Comparison of ENCODE assay signal across 19 cellular contexts in genomic region chr3:17973559-17973906, GRCh38.
DNase-seq lines count a peak whose midpoint lies in the region; ATAC-seq, FAIRE-seq and TF ChIP-seq lines count a peak whose summit lies in the region.
"Had no signal": no experiment of that assay in that cellular context is flagged by ENCODE, and none has a peak within 500 bp of the region (broad histone marks: within the 10 kb centered on the region; RNA-seq: fewer than 3 reads in every experiment).

No MANE protein-coding gene starts in this region.

- DNase-seq in A549 (ENCODE audit: low read depth in 1 of 2, low spot score in 1 of 2): peak in 1 of 2 experiments; percentile 53
- peak; percentile 12 for DNase-seq in kidney epithelial cell (ENCODE audit: low read depth)
- DNase-seq in progenitor cell of endocrine pancreas (ENCODE audit: low spot score, unreplicated experiment): no peak
- DNase-seq in SK-N-DZ (ENCODE audit: low spot score): no peak
- DNase-seq in GM13976 (ENCODE audit: low spot score): no peak
- DNase-seq in D721Med (ENCODE audit: insufficient read length, low spot score): no peak
- DNase-seq: C1 segment of cervical spinal cord, EL, HFFc6, NCI-H2029, NCI-H2171, NCI-H446 had no signal

- no peaks in the 10 kb centered on the region for H3K36me3 Mint-ChIP-seq in progenitor cell of endocrine pancreas (ENCODE audit: insufficient read depth)

- H3K9me3 ChIP-seq in A549: no peaks in the 10 kb centered on the region
- H3K9me3 ChIP-seq in KOPT-K1 (ENCODE audit: insufficient read depth, low read length, poor library complexity, severe bottlenecking): no peaks in the 10 kb centered on the region

- no peak for FAIRE-seq in A549 (lab: Jason Lieb, UNC)
- no peak for FAIRE-seq in D721Med (lab: Jason Lieb, UNC)
- FAIRE-seq: H1 had no signal

- H3K4me3 ChIP-seq in A549 (peak overlapping the region; percentile 1; the same call in 1 of the 3 replicates), kidney epithelial cell (ENCODE audit: low read depth, low read length) (no peak overlapping the region)
- H3K4me3 ChIP-seq: SK-N-MC had no signal

- CTCF ChIA-PET in A549 (lab: Yijun Ruan, JAX): no interaction called here

- TF ChIP-seq EP300 in A549 (IDR thresholded peaks at IDR 0.05): no peak

- TF ChIP-seq POLR2A in A549 (IDR thresholded peaks at IDR 0.05; ENCODE audit: low read length): no peak

- POLR2A ChIA-PET in A549 (lab: Yijun Ruan, JAX): no interaction called here

- H3K4me3 Mint-ChIP-seq in progenitor cell of endocrine pancreas (ENCODE audit: low read depth): peak overlapping the region; percentile 27
- H3K4me3 Mint-ChIP-seq: HFFc6, IgD-negative memory B cell had no signal

- H3K27ac Mint-ChIP-seq in progenitor cell of endocrine pancreas: peak overlapping the region; percentile 96
- H3K27ac Mint-ChIP-seq: HFFc6, IgD-negative memory B cell had no signal

- ATAC-seq in A549: peak in 1 of 2 experiments; percentile 64; a peak in 3 of 6 replicates
- ATAC-seq in HG03159 (IDR thresholded peaks at IDR 0.05; ENCODE audit: unreplicated experiment): no peak
- ATAC-seq: Panc1, Right ventricle myocardium inferior had no signal

- H3K4me1 Mint-ChIP-seq in progenitor cell of endocrine pancreas (ENCODE audit: low read depth): peaks cover 31% of the 10 kb centered on the region
- H3K4me1 Mint-ChIP-seq: IgD-negative memory B cell had no signal

- no peaks in the 10 kb centered on the region for H3K9me3 Mint-ChIP-seq in progenitor cell of endocrine pancreas (ENCODE audit: low read depth)
- H3K9me3 Mint-ChIP-seq: HFFc6 had no signal

- peaks cover 17% of the 10 kb centered on the region for H3K4me1 ChIP-seq in A549

- H3K27me3 ChIP-seq in kidney epithelial cell (ENCODE audit: control insufficient read depth, insufficient read depth, low read length): no peaks in the 10 kb centered on the region

- peak overlapping the region; percentile 70 for H3K4me2 ChIP-seq in A549

- no peaks in the 10 kb centered on the region for H3K36me3 ChIP-seq in KOPT-K1 (ENCODE audit: insufficient read depth, low read length)
- no peaks in the 10 kb centered on the region for H3K36me3 ChIP-seq in kidney epithelial cell (ENCODE audit: control insufficient read depth, insufficient read depth, low read length)

- H3K27ac ChIP-seq in A549 (0 out of 6 replicates have a peak overlapping the region, but pooled peaks of 1 of the 2 experiments have one; percentile 3), KOPT-K1 (ENCODE audit: low read depth, low read length, poor library complexity, severe bottlenecking) (peak overlapping the region; percentile 97)
- H3K27ac ChIP-seq: SK-N-MC had no signal

- WGBS in A549 (ENCODE audit: missing lambda C conversion rate): 8% methylated on average over 5 of the region's 5 CpGs

- in situ Hi-C loops in GM13976 (cut with MboI; ENCODE audit: low sequenced_read_pairs, unreplicated experiment): no loop called here

- TF ChIP-seq CTCF in A549 (IDR thresholded peaks at IDR 0.05): no peak
- no peak for TF ChIP-seq CTCF in kidney epithelial cell (IDR thresholded peaks at IDR 0.05; ENCODE audit: insufficient read depth, low read length, poor library complexity, severe bottlenecking)
- TF ChIP-seq CTCF in progenitor cell of endocrine pancreas (IDR thresholded peaks at IDR 0.05; ENCODE audit: unreplicated experiment): no peak
- no peak for TF ChIP-seq CTCF in GM13976 (IDR thresholded peaks at IDR 0.05; ENCODE audit: borderline replicate concordance, control extremely low read depth, extremely low read depth, insufficient read depth, missing control alignments)
- TF ChIP-seq CTCF in D721Med (IDR thresholded peaks at IDR 0.05; ENCODE audit: insufficient read depth, missing control alignments): no peak

- no peaks in the 10 kb centered on the region for H3K27me3 Mint-ChIP-seq in progenitor cell of endocrine pancreas

- no peak for TF ChIP-seq RAD21 in A549 (conservative IDR thresholded peaks at IDR 0.05 in 1 of 2, IDR thresholded peaks at IDR 0.05 in 1 of 2)

TF ChIP-seq in A549, 52 proteins besides CTCF, POLR2A, EP300 and RAD21:
- TF ChIP-seq EHMT2 (IDR thresholded peaks at IDR 0.05; ENCODE audit: low read depth) (no peak), RNF2 (IDR thresholded peaks at IDR 0.05; ENCODE audit: borderline replicate concordance, low read depth) (no peak), GATA3 (IDR thresholded peaks at IDR 0.05; ENCODE audit: borderline replicate concordance) (no peak), ZSCAN20 (CRISPR knock-in tag; IDR thresholded peaks at IDR 0.05) (no peak), POLR2AphosphoS2 (conservative IDR thresholded peaks at IDR 0.05; ENCODE audit: low read length) (no peak), ZNF302 (CRISPR knock-in tag; IDR thresholded peaks at IDR 0.05) (no peak), MAZ (IDR thresholded peaks at IDR 0.05; ENCODE audit: borderline replicate concordance, low read depth, low read length) (no peak), FOSL2 (IDR thresholded peaks at IDR 0.05) (no peak), FOSL2 (CRISPR knock-in tag; IDR thresholded peaks at IDR 0.05) (no peak), ATOH8 (CRISPR knock-in tag; IDR thresholded peaks at IDR 0.05; ENCODE audit: low read depth) (no peak), TP53 (CRISPR knock-in tag; IDR thresholded peaks at IDR 0.05) (no peak), HMGXB4 (CRISPR knock-in tag; IDR thresholded peaks at IDR 0.05; ENCODE audit: borderline replicate concordance) (no peak), FOSB (CRISPR knock-in tag; IDR thresholded peaks at IDR 0.05) (no peak), CHD2 (IDR thresholded peaks at IDR 0.05; ENCODE audit: low read length, partially characterized antibody) (no peak), CBX2 (IDR thresholded peaks at IDR 0.05; ENCODE audit: borderline replicate concordance, low read depth) (no peak), SMC3 (IDR thresholded peaks at IDR 0.05) (no peak), KDM1A (IDR thresholded peaks at IDR 0.05; ENCODE audit: low read depth) (no peak), RCOR1 (IDR thresholded peaks at IDR 0.05; ENCODE audit: low read depth, low read length) (no peak)
